ENCODE assay signal across 28 cellular contexts in genomic region chr7:4056552-4057288, GRCh38.
"Had no signal": no experiment of that assay in that cellular context is flagged by ENCODE, and none has a peak within 500 bp of the region (broad histone marks: within the 10 kb centered on the region; RNA-seq: fewer than 3 reads in every experiment).

No MANE protein-coding gene starts in this region.

- H3K4me3 ChIP-seq: adrenal gland, PC-9 had no signal

- H3K36me3 ChIP-seq: adrenal gland, brain microvascular endothelial cell had no signal

- FAIRE-seq: RCC 7860 had no signal

- H3K27ac Mint-ChIP-seq: activated B cell treated with CpG ODN at 0.5 μM for 24 hours; activated CD8-positive, alpha-beta T cell treated with anti-CD3 and anti-CD28 coated beads for 36 hours; activated naive CD4-positive, alpha-beta T cell treated with anti-CD3 and anti-CD28 coated beads for 36 hours; activated T-cell treated with anti-CD3 and anti-CD28 coated beads, Interleukin-2, amount 50 U/mL, for 24 hours; activated T-helper 2 cell treated with anti-CD3 and anti-CD28 coated beads, Interferon-gamma antibody, Interleukin-2, Interleukin-4, amounts not matched to agents 10 μg/mL and 5 μg/mL and 100 μg/mL, durations not matched to agents 14 hours and 24 hours and 36 hours had no signal

- H3K4me3 Mint-ChIP-seq: activated B cell treated with CpG ODN at 0.5 μM for 24 hours; activated CD8-positive, alpha-beta T cell treated with anti-CD3 and anti-CD28 coated beads for 36 hours; activated naive CD4-positive, alpha-beta T cell treated with anti-CD3 and anti-CD28 coated beads for 36 hours; activated T-cell treated with anti-CD3 and anti-CD28 coated beads, Interleukin-2, amount 50 U/mL, for 24 hours had no signal

- ATAC-seq: activated CD8-positive, alpha-beta T cell treated with anti-CD3 and anti-CD28 coated beads for 36 hours; activated naive CD4-positive, alpha-beta T cell treated with anti-CD3 and anti-CD28 coated beads, Interleukin-2, amount 50 U/mL, for 72 hours had no signal

- H3K27ac ChIP-seq: adrenal gland, brain microvascular endothelial cell, PC-9, VCaP had no signal

- DNase-seq: activated B cell treated with CpG ODN at 0.5 μM for 24 hours; activated CD4-positive, alpha-beta T cell treated with anti-CD3 and anti-CD28 coated beads for 48 hours; activated CD4-positive, alpha-beta T cell treated with anti-CD3 and anti-CD28 coated beads, Interleukin-2, amount 50 U/mL, for 4 hours; activated CD4-positive, CD25-positive, alpha-beta regulatory T cell treated with anti-CD3 and anti-CD28 coated beads, Interleukin-2, amount 50 U/mL, for 72 hours; activated CD8-positive, alpha-beta T cell treated with anti-CD3 and anti-CD28 coated beads for 36 hours; activated gamma-delta T cell treated with Interleukin-2 at 50 U/mL for 16 hours; activated naive CD4-positive, alpha-beta T cell treated with anti-CD3 and anti-CD28 coated beads for 36 hours; activated T-cell treated with anti-CD3 and anti-CD28 coated beads, Interleukin-2, amount 50 U/mL, for 24 hours; brain microvascular endothelial cell; central memory CD4-positive, alpha-beta T cell; Karpas-422; KBM-7; NCI-H1436 treated with DMSO at 0.1 percent for 48 hours; NCI-H1694 treated with DMSO at 0.1 percent for 48 hours; NCI-H2029; NCI-H345; NCI-H524 treated with DMSO at 0.1 percent for 48 hours; PC-9; Right ventricle myocardium superior; SW 1271; T-helper 1 cell; T-helper 2 cell; T-helper 9 cell had no signal

- H3K27me3 ChIP-seq: adrenal gland, brain microvascular endothelial cell had no signal

- H3K9me3 ChIP-seq: adrenal gland had no signal

- H2AFZ ChIP-seq: PC-9 had no signal

- H3K4me1 Mint-ChIP-seq: activated B cell treated with CpG ODN at 0.5 μM for 24 hours had no signal

- H3K4me1 ChIP-seq: adrenal gland had no signal

- H3K4me2 ChIP-seq: PC-9 had no signal
